In genomic region chr20:32465901-32466675, GRCh38 we compare ENCODE assay signal across 8 cellular contexts.
DNase-seq lines count a peak whose midpoint lies in the region; ATAC-seq, FAIRE-seq and TF ChIP-seq lines count a peak whose summit lies in the region.
"Not testable (repeated sequence)": the region's sequence is repeated elsewhere in the genome, so short reads cannot be mapped to it uniquely, and the experiment has no call there.

No MANE protein-coding gene starts in this region.

- not testable (repeated sequence) for H3K4me3 Mint-ChIP-seq in activated T-helper 17 cell treated with anti-CD3 and anti-CD28 coated beads, Interleukin-2, amount 50 U/mL, for 72 hours

- WGBS in testis, 2 donors = 59 to 81% methylated on average over 4 to 15 of the region's 15 CpGs

- H3K4me3 ChIP-seq in colonic mucosa; kidney (ENCODE audit: low read length in 2 of 2); muscle layer of duodenum (ENCODE audit: low read depth in 1 of 2, low read length in 2 of 2); testis: not testable (repeated sequence)

- DNase-seq in C1 segment of cervical spinal cord (lab: John Stamatoyannopoulos, UW) (peak in 12 of 14 donors; percentile 42 to 88 (median 74)), frontal cortex (ENCODE audit: low spot score in 2 of 2) (peak; percentile 62 to 71), kidney (peak; percentile 76), putamen (ENCODE audit: low spot score) (peak; percentile 91), testis (peak; percentile 51)
- not testable (repeated sequence) for DNase-seq in colonic mucosa

- TF ChIP-seq POLR2A in testis (IDR thresholded peaks at IDR 0.05) = not testable (repeated sequence)

- H3K27me3 ChIP-seq in colonic mucosa; muscle layer of duodenum (ENCODE audit: low read depth, low read length); testis: not testable (repeated sequence)

- peak overlapping the region; percentile 22 for H3K27ac Mint-ChIP-seq in activated T-helper 17 cell treated with anti-CD3 and anti-CD28 coated beads, Interleukin-2, amount 50 U/mL, for 72 hours

- not testable (repeated sequence) for H3K9me3 ChIP-seq in colonic mucosa; kidney (ENCODE audit: control insufficient read depth in 1 of 2, low read length in 2 of 2); muscle layer of duodenum (ENCODE audit: control insufficient read depth in 1 of 2, low read length in 2 of 2); testis

- not testable (repeated sequence) for FAIRE-seq in frontal cortex (lab: Jason Lieb, UNC); kidney (lab: Jason Lieb, UNC)

- not testable (repeated sequence) for H3K36me3 Mint-ChIP-seq in activated T-helper 17 cell treated with anti-CD3 and anti-CD28 coated beads, Interleukin-2, amount 50 U/mL, for 72 hours (ENCODE audit: low read depth)

- H3K4me1 ChIP-seq in colonic mucosa (peaks cover 66% of the 10 kb centered on the region), kidney (ENCODE audit: control insufficient read depth in 1 of 2, insufficient read depth in 1 of 2, low read depth in 1 of 2, low read length in 2 of 2) (peaks cover 30 to 58% of the 10 kb centered on the region in 2 donors), muscle layer of duodenum (ENCODE audit: control insufficient read depth in 1 of 2, insufficient read depth in 2 of 2, low read length in 2 of 2) (peaks cover 15 to 73% of the 10 kb centered on the region in 2 donors), testis (peaks cover 44% of the 10 kb centered on the region)

- TF ChIP-seq CTCF in colonic mucosa (IDR thresholded peaks at IDR 0.05); kidney (IDR thresholded peaks at IDR 0.05; ENCODE audit: borderline replicate concordance, extremely low read depth, insufficient read depth); testis (IDR thresholded peaks at IDR 0.05): not testable (repeated sequence)

- H3K4me1 Mint-ChIP-seq in activated T-helper 17 cell treated with anti-CD3 and anti-CD28 coated beads, Interleukin-2, amount 50 U/mL, for 72 hours = not testable (repeated sequence)

- H3K9ac ChIP-seq in colonic mucosa (ENCODE audit: low read depth in 2 of 2, low read length in 2 of 2) (peak overlapping the region; percentile 15 to 76), kidney (ENCODE audit: low read length in 2 of 2) (peak overlapping the region in 1 of 2 donors; percentile 49)

- intact Hi-C loops in colonic mucosa (cut with DNase I); kidney (cut with DNase I); testis (cut with DNase I; ENCODE audit: low total_unique reads): not testable (repeated sequence)

- not testable (repeated sequence) for H3K9me3 Mint-ChIP-seq in activated T-helper 17 cell treated with anti-CD3 and anti-CD28 coated beads, Interleukin-2, amount 50 U/mL, for 72 hours

- ATAC-seq in activated T-helper 17 cell treated with anti-CD3 and anti-CD28 coated beads, Interleukin-2, amount 50 U/mL, for 72 hours (replicated peaks) = not testable (repeated sequence)

- H3K27ac ChIP-seq in colonic mucosa = peak overlapping the region; percentile 82
- peak overlapping the region; percentile 78 to 79 for H3K27ac ChIP-seq in kidney (ENCODE audit: low read depth in 2 of 2, low read length in 2 of 2)
- peak overlapping the region; percentile 75 for H3K27ac ChIP-seq in muscle layer of duodenum (ENCODE audit: low read length)
- H3K27ac ChIP-seq in testis = peak overlapping the region in 1 of 2 donors; percentile 60

- not testable (repeated sequence) for H3K36me3 ChIP-seq in colonic mucosa; kidney (ENCODE audit: control insufficient read depth in 1 of 2, insufficient read depth in 2 of 2, low read length in 2 of 2); muscle layer of duodenum (ENCODE audit: control insufficient read depth in 1 of 2, insufficient read depth in 2 of 2, low read length in 2 of 2); testis (ENCODE audit: low read depth, missing control alignments)

- not testable (repeated sequence) for H3K27me3 Mint-ChIP-seq in activated T-helper 17 cell treated with anti-CD3 and anti-CD28 coated beads, Interleukin-2, amount 50 U/mL, for 72 hours
